In genomic region chr17:56499799-56500388, GRCh38 we compare ENCODE assay signal across 8 cellular contexts.
A peak's percentile ranks its signal among the peaks of the same experiment; 100 is the strongest.
DNase-seq lines count a peak whose midpoint lies in the region; ATAC-seq, FAIRE-seq and TF ChIP-seq lines count a peak whose summit lies in the region.

No MANE protein-coding gene starts in this region.

- no peaks in the 10 kb centered on the region for H3K4me1 ChIP-seq in breast epithelium

- no peaks in the 10 kb centered on the region for H3K27me3 ChIP-seq in breast epithelium

- no peak overlapping the region for H3K27ac Mint-ChIP-seq in MCF 10A (ENCODE audit: low read depth, unreplicated experiment)

- no peak overlapping the region for H3K4me3 ChIP-seq in breast epithelium

- intact Hi-C loops in MCF 10A (cut with micrococcal nuclease) (loop anchor here (1.0 to 2.0 kb wide), 2 partner anchors 216 to 281 kb away; no protein-coding TSS in a partner anchor), breast epithelium (cut with DNase I; ENCODE audit: low total_unique reads) (no loop called here)

- no peak overlapping the region for H3K27ac ChIP-seq in breast epithelium

- no peaks in the 10 kb centered on the region for H3K36me3 ChIP-seq in breast epithelium

- H3K27me3 Mint-ChIP-seq in MCF 10A (ENCODE audit: insufficient read depth, unreplicated experiment), result peaks cover 8% of the 10 kb centered on the region

- ATAC-seq in HG03139 (IDR thresholded peaks at IDR 0.05; ENCODE audit: unreplicated experiment) (no peak), HG02885 (IDR thresholded peaks at IDR 0.05; ENCODE audit: poor library complexity, unreplicated experiment) (no peak)

- H3K4me3 Mint-ChIP-seq in MCF 10A (ENCODE audit: unreplicated experiment), result no peak overlapping the region

- TF ChIP-seq POLR2A in breast epithelium (IDR thresholded peaks at IDR 0.05), result no peak

- H3K9me3 ChIP-seq in breast epithelium, result no peaks in the 10 kb centered on the region

- BruUV-seq in MCF 10A (replicated peaks; lab: Mats Ljungman, UMichigan), result no TSS peak

- H3K9me3 Mint-ChIP-seq in MCF 10A (ENCODE audit: unreplicated experiment), result no peaks in the 10 kb centered on the region

- H3K36me3 Mint-ChIP-seq in MCF 10A (ENCODE audit: insufficient read depth, unreplicated experiment), result no peaks in the 10 kb centered on the region

- FAIRE-seq in endometrium (lab: Jason Lieb, UNC), result peak; percentile 48

- H3K4me1 Mint-ChIP-seq in MCF 10A (ENCODE audit: insufficient read depth, unreplicated experiment), result no peaks in the 10 kb centered on the region

- TF ChIP-seq CTCF in MCF 10A (IDR thresholded peaks at IDR 0.05; ENCODE audit: unreplicated experiment) (peak; percentile 35), breast epithelium (IDR thresholded peaks at IDR 0.05) (no peak)

- CTCF ChIA-PET in MCF 10A (lab: Yijun Ruan, JAX), result interaction anchor here (0.6 to 1.6 kb wide), 22 partner anchors 9 to 443 kb away, joined by 3 to 22 read pairs (median 4); no protein-coding TSS in a partner anchor

- DNase-seq in MCF 10A (ENCODE audit: unreplicated experiment) (peak; percentile 56), breast epithelium (ENCODE audit: low spot score in 2 of 2) (no peak), NOMO-1 treated with DMSO at 0.1 percent for 48 hours (lab: John Stamatoyannopoulos, UW; ENCODE audit: unreplicated experiment) (peak; percentile 35), NCI-H1092 (lab: John Stamatoyannopoulos, UW) (no peak)
- peak; percentile 21 for DNase-seq in stimulated activated CD4-positive, alpha-beta T cell treated with anti-CD3 and anti-CD28 coated beads, Interleukin-4, amount 100 ng/mL, for 24 hours

- POLR2A ChIA-PET in MCF 10A (lab: Yijun Ruan, JAX), result no interaction called here

Comparison
In these comparisons a context has a peak if more than half of its experiments do, and no peak if none do; other contexts are left out.
1. DNase-seq: peak in MCF 10A (single experiment), NOMO-1 treated with DMSO at 0.1 percent for 48 hours (single experiment) and stimulated activated CD4-positive, alpha-beta T cell treated with anti-CD3 and anti-CD28 coated beads, Interleukin-4, amount 100 ng/mL, for 24 hours (single experiment); none in breast epithelium (0 of 2) and NCI-H1092 (single experiment).